10 cellular contexts compared by ENCODE assay signal in the genomic region with DNA sequence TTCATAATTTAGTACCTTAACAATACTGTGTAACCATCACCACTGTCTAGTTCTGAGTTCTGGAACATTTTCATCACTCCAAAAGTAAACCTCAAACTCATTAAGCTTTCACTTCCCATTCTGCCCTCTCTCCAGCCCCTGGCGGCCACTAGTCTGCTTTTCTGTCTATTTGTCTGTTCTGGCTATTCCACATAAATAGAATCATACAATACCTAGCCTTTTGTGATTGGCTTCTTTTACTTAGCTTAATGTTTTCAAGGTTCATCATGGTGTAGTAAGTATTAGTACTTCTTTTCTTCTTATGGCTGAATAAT.
DNase-seq lines count a peak whose midpoint lies in the region; ATAC-seq and TF ChIP-seq lines count a peak whose summit lies in the region.
"Had no signal": no experiment of that assay in that cellular context is flagged by ENCODE, and none has a peak within 500 bp of the region (broad histone marks: within the 10 kb centered on the region; RNA-seq: fewer than 3 reads in every experiment).

No MANE protein-coding gene starts in this region.

- no peak overlapping the region for H3K4me3 ChIP-seq in epithelial cell of proximal tubule (ENCODE audit: low read depth, low read length)
- H3K4me3 ChIP-seq: SJCRH30 had no signal

- ATAC-seq in GM18502 (IDR thresholded peaks at IDR 0.05; ENCODE audit: poor library complexity, unreplicated experiment) (peak; percentile 92), GM19468 (IDR thresholded peaks at IDR 0.05; ENCODE audit: extremely low read depth, unreplicated experiment) (peak; percentile 87), HG03196 (IDR thresholded peaks at IDR 0.05; ENCODE audit: unreplicated experiment) (peak; percentile 91)
- ATAC-seq: HCT116 had no signal

- TF ChIP-seq CTCF in epithelial cell of proximal tubule (conservative IDR thresholded peaks at IDR 0.05; ENCODE audit: low read depth, low read length) = peak; percentile 56

- DNase-seq in epithelial cell of proximal tubule (ENCODE audit: low read depth) = peak; percentile 7
- no peak for DNase-seq in NCI-H446 (lab: John Stamatoyannopoulos, UW)
- no peak for DNase-seq in stimulated activated naive CD4-positive, alpha-beta T cell (lab: John Stamatoyannopoulos, UW)
- no peak for DNase-seq in epidermal melanocyte (ENCODE audit: insufficient read length, low spot score)
- DNase-seq in iPS-NIHi7 (ENCODE audit: extremely low spot score) = no peak
